1 cellular context compared by ENCODE assay signal in genomic region chr22:23262474-23263332, GRCh38.
TF ChIP-seq lines count a peak whose summit lies in the region.

No MANE protein-coding gene starts in this region.

TF ChIP-seq in GM23338, 12 proteins besides CTCF, POLR2A, EP300 and RAD21 (continued from another document):
- no peak for TF ChIP-seq ZNF462 (CRISPR knock-in tag; IDR thresholded peaks at IDR 0.05)
- no peak for TF ChIP-seq STAT1 (IDR thresholded peaks at IDR 0.05; ENCODE audit: unreplicated experiment)
- TF ChIP-seq ETS1 (IDR thresholded peaks at IDR 0.05), result no peak
- no peak for TF ChIP-seq EZH2phosphoT487 (IDR thresholded peaks at IDR 0.05; ENCODE audit: unreplicated experiment)
- no peak for TF ChIP-seq JUNB (IDR thresholded peaks at IDR 0.05; ENCODE audit: unreplicated experiment)
- no peak for TF ChIP-seq CREB1 (CRISPR knock-in tag; IDR thresholded peaks at IDR 0.05; ENCODE audit: low read depth)
- no peak for TF ChIP-seq ZNF331 (CRISPR knock-in tag; IDR thresholded peaks at IDR 0.05; ENCODE audit: low read depth)
- no peak for TF ChIP-seq NANOG (IDR thresholded peaks at IDR 0.05; ENCODE audit: borderline replicate concordance)
